ENCODE assay signal across 14 cellular contexts in genomic region chr9:530681-531080, GRCh38. TPM values are rescaled to one million over a fixed set of nuclear protein-coding genes. Genes with fewer than 3 reads are reported as not detected.
DNase-seq lines count a peak whose midpoint lies in the region; ATAC-seq and TF ChIP-seq lines count a peak whose summit lies in the region.
"Had no signal": no experiment of that assay in that cellular context is flagged by ENCODE, and none has a peak within 500 bp of the region (broad histone marks: within the 10 kb centered on the region; RNA-seq: fewer than 3 reads in every experiment).

No MANE protein-coding gene starts in this region.

- no peak overlapping the region for H3K27ac Mint-ChIP-seq in neural progenitor cell
- H3K27ac Mint-ChIP-seq: progenitor cell of endocrine pancreas; stimulated activated memory B cell treated with anti-CD40 and anti-IgM and Interleukin-4, amounts not matched to agents 10 μg/mL and 1 μg/mL and 100 μg/mL, for 72 hours; WTC11 had no signal

- H3K36me3 Mint-ChIP-seq in neural progenitor cell: no peaks in the 10 kb centered on the region
- H3K36me3 Mint-ChIP-seq: stimulated activated memory B cell treated with anti-CD40 and anti-IgM and Interleukin-4, amounts not matched to agents 10 μg/mL and 1 μg/mL and 100 μg/mL, for 72 hours; WTC11 had no signal

- 40 to 45% methylated on average over 3 of the region's 3 CpGs for WGBS in body of pancreas, 2 donors

- intact Hi-C loops in body of pancreas (cut with DNase I) (no loop called here), left ventricle myocardium inferior (cut with micrococcal nuclease) (no loop called here)

- no peak overlapping the region for H3K9ac ChIP-seq in neural progenitor cell

- peaks cover 5% of the 10 kb centered on the region for H4K20me1 ChIP-seq in neural progenitor cell (ENCODE audit: low read depth)

- TF ChIP-seq CTCF in body of pancreas (IDR thresholded peaks at IDR 0.05) (no peak), left ventricle myocardium inferior (IDR thresholded peaks at IDR 0.05; ENCODE audit: borderline replicate concordance) (no peak), neural progenitor cell (IDR thresholded peaks at IDR 0.05) (no peak)

- H3F3A ChIP-seq in neural progenitor cell (ENCODE audit: low read depth): no peaks in the 10 kb centered on the region

- H3K4me1 ChIP-seq in body of pancreas: peaks cover 52% of the 10 kb centered on the region
- H3K4me1 ChIP-seq in left ventricle myocardium inferior: peaks cover 76% of the 10 kb centered on the region
- H3K4me1 ChIP-seq in neural progenitor cell: peaks cover 6% of the 10 kb centered on the region
- H3K4me1 ChIP-seq: SJSA1 had no signal

- H3K9me3 Mint-ChIP-seq in neural progenitor cell: no peaks in the 10 kb centered on the region
- H3K9me3 Mint-ChIP-seq: stimulated activated memory B cell treated with anti-CD40 and anti-IgM and Interleukin-4, amounts not matched to agents 10 μg/mL and 1 μg/mL and 100 μg/mL, for 72 hours; WTC11 had no signal

- no peak for TF ChIP-seq POLR2A in body of pancreas (IDR thresholded peaks at IDR 0.05)

- ATAC-seq in body of pancreas (peak; percentile 43), GM21825 (IDR thresholded peaks at IDR 0.05; ENCODE audit: unreplicated experiment) (no peak)
- ATAC-seq: stimulated activated memory B cell treated with anti-CD40 and anti-IgM and Interleukin-4, amounts not matched to agents 10 μg/mL and 1 μg/mL and 100 μg/mL, for 72 hours; WTC11 had no signal

- H3K4me3 ChIP-seq in body of pancreas (no peak overlapping the region), left ventricle myocardium inferior (no peak overlapping the region), neural progenitor cell (no peak overlapping the region)
- H3K4me3 ChIP-seq: SJSA1 had no signal

- H3K9me3 ChIP-seq in body of pancreas (no peaks in the 10 kb centered on the region), left ventricle myocardium inferior (replicated peaks) (no peaks in the 10 kb centered on the region), neural progenitor cell (ENCODE audit: low read depth) (no peaks in the 10 kb centered on the region)
- H3K9me3 ChIP-seq: SJSA1 had no signal

- no peak overlapping the region for H3K4me3 Mint-ChIP-seq in neural progenitor cell
- H3K4me3 Mint-ChIP-seq: stimulated activated memory B cell treated with anti-CD40 and anti-IgM and Interleukin-4, amounts not matched to agents 10 μg/mL and 1 μg/mL and 100 μg/mL, for 72 hours; WTC11 had no signal

- peaks cover 16% of the 10 kb centered on the region for H3K79me2 ChIP-seq in neural progenitor cell (ENCODE audit: low read depth)

- H3K27me3 ChIP-seq in body of pancreas: no peaks in the 10 kb centered on the region
- no peaks in the 10 kb centered on the region for H3K27me3 ChIP-seq in left ventricle myocardium inferior (ENCODE audit: low read depth)
- H3K27me3 ChIP-seq in neural progenitor cell: no peaks in the 10 kb centered on the region
- H3K27me3 ChIP-seq: SJSA1 had no signal

- no peak overlapping the region for H3K4me2 ChIP-seq in neural progenitor cell

- no peaks in the 10 kb centered on the region for H3K27me3 Mint-ChIP-seq in neural progenitor cell (ENCODE audit: insufficient read depth, low read depth)
- H3K27me3 Mint-ChIP-seq: progenitor cell of endocrine pancreas; stimulated activated memory B cell treated with anti-CD40 and anti-IgM and Interleukin-4, amounts not matched to agents 10 μg/mL and 1 μg/mL and 100 μg/mL, for 72 hours had no signal

- DNase-seq in A172 (ENCODE audit: low spot score): peak; percentile 48
- DNase-seq in HT1080 (ENCODE audit: low read depth): peak; percentile 9
- peak in 3 of 4 donors; percentile 48 to 58 (median 51) for DNase-seq in body of pancreas
- DNase-seq in left ventricle myocardium inferior: peak; percentile 41
- no peak for DNase-seq in effector CD4-positive, alpha-beta T cell
- no peak for DNase-seq in NCI-H187 treated with DMSO at 0.1 percent for 48 hours (lab: John Stamatoyannopoulos, UW)
- DNase-seq in neural progenitor cell (ENCODE audit: low spot score): no peak
- DNase-seq: DMS153, NCI-H526 treated with DMSO at 0.1 percent for 48 hours had no signal

- H3K36me3 ChIP-seq in body of pancreas (replicated peaks in 1 of 2; ENCODE audit: insufficient read depth in 1 of 2, low read depth in 2 of 2) (no peaks in the 10 kb centered on the region), left ventricle myocardium inferior (no peaks in the 10 kb centered on the region), neural progenitor cell (no peaks in the 10 kb centered on the region)
- H3K36me3 ChIP-seq: SJSA1 had no signal

- H2AFZ ChIP-seq in neural progenitor cell (replicated peaks): no peak overlapping the region

- H3K27ac ChIP-seq in body of pancreas: peak overlapping the region in 1 of 4 donors; percentile 46
- peak overlapping the region; percentile 52 for H3K27ac ChIP-seq in left ventricle myocardium inferior (replicated peaks)
- no peak overlapping the region for H3K27ac ChIP-seq in neural progenitor cell
- H3K27ac ChIP-seq: SJSA1 had no signal

- H3K4me1 Mint-ChIP-seq in neural progenitor cell: peaks cover 24% of the 10 kb centered on the region

RNA-seq across cellular contexts. Expression of gene KANK1, which starts 26.2 kb away (rescaled TPM):
- 28.6 and 33.1 TPM in 2 replicates for total RNA-seq in A172 (2014; rRNA removed; shearing (Covaris generic))
- 18.4 and 23.0 TPM in 2 replicates for total RNA-seq in HT1080 (2014; rRNA removed; shearing (Covaris generic))
- polyA plus RNA-seq in HT1080 (2015; cell fraction: cytosol; rRNA removed): 10.7 and 12.7 TPM in 2 replicates
- polyA plus RNA-seq in HT1080 (2015; cell fraction: nucleus; rRNA removed): 26.2 and 27.6 TPM in 2 replicates
- total RNA-seq in body of pancreas: 10 to 100 TPM; 37.9 to 44.2 TPM
- total RNA-seq in left ventricle myocardium inferior: 155 TPM
- total RNA-seq in neural progenitor cell (ENCODE audit: low replicate concordance): 24.5 and 27.9 TPM in 2 replicates

Comparison
In these comparisons a context has a peak if more than half of its experiments do, and no peak if none do; other contexts are left out.
1. DNase-seq: peak in A172 (single experiment), HT1080 (single experiment), body of pancreas (3 of 4) and left ventricle myocardium inferior (single experiment); none in effector CD4-positive, alpha-beta T cell (single experiment), NCI-H187 treated with DMSO at 0.1 percent for 48 hours (single experiment) and neural progenitor cell (single experiment).